21 cellular contexts compared by ENCODE assay signal in the genomic region with DNA sequence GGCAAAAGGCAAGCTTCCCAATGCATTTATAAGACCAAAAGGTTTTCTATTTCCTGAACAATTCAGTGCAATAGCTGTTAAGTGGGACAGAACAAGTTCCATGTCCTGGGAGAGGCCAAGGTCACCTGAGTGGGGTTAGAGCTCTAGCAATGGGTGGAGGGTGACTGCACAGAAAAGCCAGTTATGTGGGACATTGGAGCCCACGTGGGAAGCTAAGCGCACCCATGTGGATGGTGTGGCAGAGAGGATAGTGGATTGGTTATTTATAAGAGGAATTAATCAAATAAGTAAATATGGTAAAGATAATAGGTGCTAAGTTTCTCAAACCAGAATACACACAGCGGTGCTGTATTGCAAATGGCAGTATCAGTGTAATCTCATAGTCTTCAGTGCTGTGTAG. TPM values are rescaled to one million over a fixed set of nuclear protein-coding genes. Genes with fewer than 3 reads are reported as not detected.
A peak's percentile ranks its signal among the peaks of the same experiment; 100 is the strongest.
DNase-seq lines count a peak whose midpoint lies in the region; ATAC-seq and TF ChIP-seq lines count a peak whose summit lies in the region.
"Had no signal": no experiment of that assay in that cellular context is flagged by ENCODE, and none has a peak within 500 bp of the region (broad histone marks: within the 10 kb centered on the region; RNA-seq: fewer than 3 reads in every experiment).

No MANE protein-coding gene starts in this region.

- DNase-seq in activated naive CD4-positive, alpha-beta T cell treated with anti-CD3 and anti-CD28 coated beads, Interleukin-2, amount 10 ng/mL, durations not matched to agents 7 days and 5 days, result no peak
- no peak for DNase-seq in CD4-positive, alpha-beta memory T cell
- DNase-seq in T-helper 17 cell, result no peak
- peak; percentile 57 for DNase-seq in osteocyte (ENCODE audit: extremely low spot score, unreplicated experiment)
- no peak for DNase-seq in glutamatergic neuron
- no peak for DNase-seq in HuH-7.5 (ENCODE audit: low spot score)
- DNase-seq: DMS 273 treated with DMSO at 0.1 percent for 48 hours, DMS79, EL, GDM1, GOT3, HFFc6 had no signal

- intact Hi-C loops in CD4-positive, alpha-beta memory T cell (cut with micrococcal nuclease), result no loop called here

- no peak overlapping the region for H3K4me3 ChIP-seq in CD4-positive, alpha-beta memory T cell (ENCODE audit: low read length in 2 of 2)
- H3K4me3 ChIP-seq: BLaER1, GM12878, HAP-1 had no signal

- H3K36me3 Mint-ChIP-seq in activated naive CD4-positive, alpha-beta T cell treated with anti-CD3 and anti-CD28 coated beads, Interleukin-2, amount 50 U/mL, for 24 hours, result peaks cover 5% of the 10 kb centered on the region
- H3K36me3 Mint-ChIP-seq in activated naive CD4-positive, alpha-beta T cell treated with anti-CD3 and anti-CD28 coated beads, Interleukin-2, amount 10 ng/mL, durations not matched to agents 7 days and 5 days, result peaks cover 6% of the 10 kb centered on the region
- H3K36me3 Mint-ChIP-seq in CD4-positive, alpha-beta memory T cell, result peaks cover 0 to 8% of the 10 kb centered on the region in 2 donors
- H3K36me3 Mint-ChIP-seq in T-helper 17 cell (ENCODE audit: low read depth), result no peaks in the 10 kb centered on the region
- no peaks in the 10 kb centered on the region for H3K36me3 Mint-ChIP-seq in osteocyte (ENCODE audit: unreplicated experiment)
- H3K36me3 Mint-ChIP-seq in glutamatergic neuron (ENCODE audit: unreplicated experiment), result no peaks in the 10 kb centered on the region

- H3K9me3 ChIP-seq in CD4-positive, alpha-beta memory T cell (ENCODE audit: control insufficient read depth in 1 of 2, low read length in 2 of 2), result no peaks in the 10 kb centered on the region
- H3K9me3 ChIP-seq in T-helper 17 cell (ENCODE audit: control insufficient read depth, low read length, poor library complexity, severe bottlenecking), result no peaks in the 10 kb centered on the region
- H3K9me3 ChIP-seq: BLaER1, HAP-1 had no signal

- POLR2A ChIA-PET in CD4-positive, alpha-beta memory T cell (lab: Charles Lee; ENCODE audit: partially characterized antibody), result no interaction called here

- no peak overlapping the region for H3K4me3 Mint-ChIP-seq in activated naive CD4-positive, alpha-beta T cell treated with anti-CD3 and anti-CD28 coated beads, Interleukin-2, amount 50 U/mL, for 24 hours
- H3K4me3 Mint-ChIP-seq in activated naive CD4-positive, alpha-beta T cell treated with anti-CD3 and anti-CD28 coated beads, Interleukin-2, amount 10 ng/mL, durations not matched to agents 7 days and 5 days, result no peak overlapping the region
- H3K4me3 Mint-ChIP-seq in CD4-positive, alpha-beta memory T cell, result no peak overlapping the region
- H3K4me3 Mint-ChIP-seq in T-helper 17 cell (no peak overlapping the region), osteocyte (ENCODE audit: unreplicated experiment) (no peak overlapping the region), glutamatergic neuron (ENCODE audit: unreplicated experiment) (no peak overlapping the region)
- H3K4me3 Mint-ChIP-seq: B cell; CD8-positive, alpha-beta memory T cell; HFFc6 had no signal

- no peak for ATAC-seq in T-helper 17 cell
- no peak for ATAC-seq in GM18868 (IDR thresholded peaks at IDR 0.05; ENCODE audit: unreplicated experiment)
- ATAC-seq: GM12878 had no signal

- CTCF ChIA-PET in activated naive CD4-positive, alpha-beta T cell treated with anti-CD3 and anti-CD28 coated beads, Interleukin-2, amount 10 ng/mL, durations not matched to agents 7 days and 5 days (lab: Charles Lee), result no interaction called here
- CTCF ChIA-PET in CD4-positive, alpha-beta memory T cell (lab: Charles Lee; ENCODE audit: partially characterized antibody), result no interaction called here

- H3K9me3 Mint-ChIP-seq in activated naive CD4-positive, alpha-beta T cell treated with anti-CD3 and anti-CD28 coated beads, Interleukin-2, amount 50 U/mL, for 24 hours, result no peaks in the 10 kb centered on the region
- no peaks in the 10 kb centered on the region for H3K9me3 Mint-ChIP-seq in activated naive CD4-positive, alpha-beta T cell treated with anti-CD3 and anti-CD28 coated beads, Interleukin-2, amount 10 ng/mL, durations not matched to agents 7 days and 5 days
- H3K9me3 Mint-ChIP-seq in CD4-positive, alpha-beta memory T cell, result no peaks in the 10 kb centered on the region
- H3K9me3 Mint-ChIP-seq in osteocyte (ENCODE audit: unreplicated experiment) (no peaks in the 10 kb centered on the region), glutamatergic neuron (ENCODE audit: unreplicated experiment) (no peaks in the 10 kb centered on the region)
- H3K9me3 Mint-ChIP-seq: CD8-positive, alpha-beta memory T cell; HFFc6 had no signal

- H3K27ac ChIP-seq in CD4-positive, alpha-beta memory T cell (ENCODE audit: low read depth, low read length), result no peak overlapping the region
- H3K27ac ChIP-seq: 22Rv1, BLaER1, C4-2B had no signal

- peaks cover 46% of the 10 kb centered on the region for H3K4me1 Mint-ChIP-seq in activated naive CD4-positive, alpha-beta T cell treated with anti-CD3 and anti-CD28 coated beads, Interleukin-2, amount 50 U/mL, for 24 hours
- H3K4me1 Mint-ChIP-seq in activated naive CD4-positive, alpha-beta T cell treated with anti-CD3 and anti-CD28 coated beads, Interleukin-2, amount 10 ng/mL, durations not matched to agents 7 days and 5 days, result peaks cover 32% of the 10 kb centered on the region
- H3K4me1 Mint-ChIP-seq in CD4-positive, alpha-beta memory T cell, result peaks cover 24 to 45% (median 35%) of the 10 kb centered on the region in 4 donors
- H3K4me1 Mint-ChIP-seq in T-helper 17 cell, result peaks cover 19% of the 10 kb centered on the region
- peaks cover 14% of the 10 kb centered on the region for H3K4me1 Mint-ChIP-seq in osteocyte (ENCODE audit: unreplicated experiment)
- peaks cover 7% of the 10 kb centered on the region for H3K4me1 Mint-ChIP-seq in glutamatergic neuron (ENCODE audit: low read depth, unreplicated experiment)

- H3K4me1 ChIP-seq in CD4-positive, alpha-beta memory T cell (ENCODE audit: insufficient read depth, low read length), result peaks cover 28% of the 10 kb centered on the region
- H3K4me1 ChIP-seq: HAP-1 had no signal

- peak overlapping the region; percentile 57 for H3K27ac Mint-ChIP-seq in activated naive CD4-positive, alpha-beta T cell treated with anti-CD3 and anti-CD28 coated beads, Interleukin-2, amount 50 U/mL, for 24 hours
- H3K27ac Mint-ChIP-seq in activated naive CD4-positive, alpha-beta T cell treated with anti-CD3 and anti-CD28 coated beads, Interleukin-2, amount 10 ng/mL, durations not matched to agents 7 days and 5 days, result no peak overlapping the region
- peak overlapping the region in 5 of 7 donors; percentile 10 to 71 (median 30) for H3K27ac Mint-ChIP-seq in CD4-positive, alpha-beta memory T cell
- H3K27ac Mint-ChIP-seq in T-helper 17 cell (peak overlapping the region; percentile 61), osteocyte (ENCODE audit: unreplicated experiment) (no peak overlapping the region), glutamatergic neuron (ENCODE audit: unreplicated experiment) (no peak overlapping the region)
- H3K27ac Mint-ChIP-seq: B cell, HFFc6 had no signal

- no peaks in the 10 kb centered on the region for H3K27me3 ChIP-seq in CD4-positive, alpha-beta memory T cell (ENCODE audit: insufficient read depth, low read length)
- H3K27me3 ChIP-seq: BLaER1 had no signal

- no peak for TF ChIP-seq CTCF in osteocyte (IDR thresholded peaks at IDR 0.05)
- TF ChIP-seq CTCF in glutamatergic neuron (IDR thresholded peaks at IDR 0.05; ENCODE audit: partially characterized antibody, unreplicated experiment), result no peak

- H3K27me3 Mint-ChIP-seq in activated naive CD4-positive, alpha-beta T cell treated with anti-CD3 and anti-CD28 coated beads, Interleukin-2, amount 50 U/mL, for 24 hours, result no peaks in the 10 kb centered on the region
- H3K27me3 Mint-ChIP-seq in activated naive CD4-positive, alpha-beta T cell treated with anti-CD3 and anti-CD28 coated beads, Interleukin-2, amount 10 ng/mL, durations not matched to agents 7 days and 5 days, result peaks cover 5% of the 10 kb centered on the region
- no peaks in the 10 kb centered on the region for H3K27me3 Mint-ChIP-seq in CD4-positive, alpha-beta memory T cell
- no peaks in the 10 kb centered on the region for H3K27me3 Mint-ChIP-seq in T-helper 17 cell
- H3K27me3 Mint-ChIP-seq in osteocyte (ENCODE audit: unreplicated experiment), result no peaks in the 10 kb centered on the region
- H3K27me3 Mint-ChIP-seq in glutamatergic neuron (ENCODE audit: unreplicated experiment), result peaks cover 2% of the 10 kb centered on the region
- H3K27me3 Mint-ChIP-seq: B cell; CD8-positive, alpha-beta memory T cell had no signal

- H3K36me3 ChIP-seq in CD4-positive, alpha-beta memory T cell (ENCODE audit: insufficient read depth, low read length), result no peaks in the 10 kb centered on the region
- H3K36me3 ChIP-seq: BLaER1, HAP-1 had no signal

RNA-seq across cellular contexts. Expression of a gene that starts 6.3 kb away (rescaled TPM):
- total RNA-seq in CD4-positive, alpha-beta memory T cell, result 10 to 100 TPM; 18.2 to 18.9 TPM
- 10 to 100 TPM; 26.9 to 36.8 TPM for polyA plus RNA-seq in CD4-positive, alpha-beta memory T cell
- 10 to 100 TPM; 29.1 to 32.0 TPM for total RNA-seq in T-helper 17 cell
- 9.9 and 10.0 TPM in 2 replicates for total RNA-seq in osteocyte
- total RNA-seq in glutamatergic neuron (ENCODE audit: unreplicated experiment), result 6.5 TPM

Comparison
In these comparisons a context has a peak if more than half of its experiments do, and no peak if none do; other contexts are left out.
1. H3K27ac Mint-ChIP-seq: peak in activated naive CD4-positive, alpha-beta T cell treated with anti-CD3 and anti-CD28 coated beads, Interleukin-2, amount 50 U/mL, for 24 hours (single experiment), CD4-positive, alpha-beta memory T cell (5 of 7) and T-helper 17 cell (single experiment); none in activated naive CD4-positive, alpha-beta T cell treated with anti-CD3 and anti-CD28 coated beads, Interleukin-2, amount 10 ng/mL, durations not matched to agents 7 days and 5 days (single experiment), osteocyte (single experiment) and glutamatergic neuron (single experiment).